In the genomic region with DNA sequence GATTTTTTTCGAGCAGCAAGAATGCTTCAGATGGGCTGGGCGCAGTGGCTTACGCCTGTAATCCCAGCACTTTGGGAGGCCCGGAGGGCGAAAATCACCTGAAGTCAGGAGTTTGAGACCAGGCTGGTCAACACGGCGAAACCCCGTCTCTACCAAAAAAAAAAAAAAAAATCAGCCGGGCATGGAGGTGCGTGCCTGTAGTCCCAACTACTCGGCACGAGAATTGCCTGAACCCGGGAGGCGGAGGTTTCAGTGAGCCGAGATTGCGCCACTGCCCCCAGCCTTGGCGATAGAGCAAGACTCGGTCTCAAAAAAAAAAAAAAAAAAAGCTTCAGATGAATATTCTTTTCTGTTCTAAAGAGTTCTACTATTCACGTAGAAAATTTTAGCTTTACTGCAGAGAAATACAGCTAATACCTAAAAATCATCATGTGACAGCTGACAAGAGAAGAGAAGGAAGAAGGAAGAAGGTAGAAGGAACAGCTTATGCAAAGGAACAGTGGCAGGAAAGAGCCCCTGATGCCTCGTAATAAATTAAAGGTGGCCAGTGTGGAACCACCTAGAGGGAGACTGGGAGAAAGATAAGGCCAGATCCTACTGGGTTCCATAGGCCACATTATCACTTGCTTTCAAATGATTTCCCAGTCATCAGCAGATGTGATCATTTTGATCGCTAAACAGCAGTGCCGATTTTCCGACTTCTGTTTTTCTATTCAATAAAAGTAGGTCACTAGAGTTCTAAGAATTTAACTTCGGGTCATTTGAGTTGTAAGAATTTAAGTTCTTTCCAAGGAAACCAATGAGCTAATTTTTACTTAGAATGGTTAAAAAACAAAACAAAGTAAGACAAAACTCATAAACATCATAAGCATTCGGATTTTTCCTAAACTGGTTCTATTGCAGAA, we compare ENCODE assay signal across 8 cellular contexts. TPM values are rescaled to one million over a fixed set of nuclear protein-coding genes. Genes with fewer than 3 reads are reported as not detected.
DNase-seq lines count a peak whose midpoint lies in the region; ATAC-seq and TF ChIP-seq lines count a peak whose summit lies in the region.

No MANE protein-coding gene starts in this region.

- H3K36me3 Mint-ChIP-seq in WTC11: peaks cover 3% of the 10 kb centered on the region

- H3K27ac Mint-ChIP-seq in WTC11: no peak overlapping the region
- H3K27ac Mint-ChIP-seq in stimulated activated naive CD8-positive, alpha-beta T cell treated with anti-CD3 and anti-CD28 coated beads, Interleukin-15, amount 100 ng/mL, for 72 hours: no peak overlapping the region

- peak overlapping the region; percentile 98 for H3K4me3 Mint-ChIP-seq in WTC11
- peak overlapping the region; percentile 97 to 98 for H3K4me3 Mint-ChIP-seq in stimulated activated naive CD8-positive, alpha-beta T cell treated with anti-CD3 and anti-CD28 coated beads, Interleukin-15, amount 100 ng/mL, for 72 hours

- 61% methylated on average over 25 of the region's 25 CpGs for WGBS in hepatocyte (ENCODE audit: low lambda C conversion rate, missing lambda C conversion rate)

- no peaks in the 10 kb centered on the region for H3K27me3 Mint-ChIP-seq in WTC11 (ENCODE audit: low read depth)
- no peaks in the 10 kb centered on the region for H3K27me3 Mint-ChIP-seq in stimulated activated naive CD8-positive, alpha-beta T cell treated with anti-CD3 and anti-CD28 coated beads, Interleukin-15, amount 100 ng/mL, for 72 hours

- CTCF ChIA-PET in WTC11 (lab: Charles Lee): interaction anchor here (0.6 to 1.4 kb wide), 3 partner anchors 21 to 184 kb away, joined by 3 read pairs; a partner anchor contains a TSS

- no peaks in the 10 kb centered on the region for H3K9me3 ChIP-seq in hepatocyte (ENCODE audit: low read depth)

- peak; percentile 12; the same call in 1 of the 2 replicates for ATAC-seq in WTC11
- ATAC-seq in stimulated activated naive CD8-positive, alpha-beta T cell treated with anti-CD3 and anti-CD28 coated beads, Interleukin-15, amount 100 ng/mL, for 72 hours: no peak

- peak overlapping the region; percentile 63 for H3K4me3 ChIP-seq in hepatocyte

- POLR2A ChIA-PET in WTC11 (lab: Charles Lee): interaction anchor here (0.6 to 0.7 kb wide), 3 partner anchors 13 to 809 kb away, joined by 3 to 4 read pairs (median 3); no protein-coding TSS in a partner anchor

- TF ChIP-seq CTCF in WTC11 (IDR thresholded peaks at IDR 0.05): no peak
- TF ChIP-seq CTCF in hepatocyte (IDR thresholded peaks at IDR 0.05; ENCODE audit: poor library complexity): no peak

- no peak overlapping the region for H2AFZ ChIP-seq in hepatocyte

- H3K9me3 Mint-ChIP-seq in WTC11: peaks cover 3% of the 10 kb centered on the region; the same call in 1 of the 2 replicates
- no peaks in the 10 kb centered on the region for H3K9me3 Mint-ChIP-seq in stimulated activated naive CD8-positive, alpha-beta T cell treated with anti-CD3 and anti-CD28 coated beads, Interleukin-15, amount 100 ng/mL, for 72 hours

- no peaks in the 10 kb centered on the region for H3K9me2 ChIP-seq in hepatocyte (replicated peaks; ENCODE audit: insufficient read depth)

- H3K4me1 Mint-ChIP-seq in WTC11: peaks cover 32% of the 10 kb centered on the region
- peaks cover 44% of the 10 kb centered on the region for H3K4me1 Mint-ChIP-seq in stimulated activated naive CD8-positive, alpha-beta T cell treated with anti-CD3 and anti-CD28 coated beads, Interleukin-15, amount 100 ng/mL, for 72 hours

- no peaks in the 10 kb centered on the region for H4K20me1 ChIP-seq in hepatocyte (ENCODE audit: insufficient read depth, poor library complexity, severe bottlenecking)

- H3K79me2 ChIP-seq in hepatocyte: peaks cover 53% of the 10 kb centered on the region

- H3K36me3 ChIP-seq in hepatocyte (replicated peaks; ENCODE audit: insufficient read depth, low read depth): no peaks in the 10 kb centered on the region

- peaks cover 9% of the 10 kb centered on the region for H3K4me1 ChIP-seq in hepatocyte (ENCODE audit: insufficient read depth)

- peak overlapping the region; percentile 97 for H3K27ac ChIP-seq in hepatocyte

- H3K4me2 ChIP-seq in hepatocyte: peak overlapping the region; percentile 77

- H3K27me3 ChIP-seq in hepatocyte: no peaks in the 10 kb centered on the region

- peak; percentile 1 for DNase-seq in NCI-H82 (lab: John Stamatoyannopoulos, UW)
- no peak for DNase-seq in NCI-H82 treated with DMSO at 0.1 percent for 48 hours (lab: John Stamatoyannopoulos, UW; ENCODE audit: unreplicated experiment)
- DNase-seq in WTC11 (ENCODE audit: low spot score): no peak
- DNase-seq in hepatocyte (ENCODE audit: low spot score): no peak
- no peak for DNase-seq in stimulated activated naive CD8-positive, alpha-beta T cell treated with anti-CD3 and anti-CD28 coated beads, Interleukin-15, amount 100 ng/mL, for 72 hours
- DNase-seq in T-helper 9 cell: no peak
- DNase-seq in activated naive CD4-positive, alpha-beta T cell treated with Interleukin-2 at 50 U/mL for 16 hours: no peak
- no peak for DNase-seq in DMS53 (lab: John Stamatoyannopoulos, UW)

TF ChIP-seq in WTC11, 78 proteins besides CTCF, POLR2A, EP300 and RAD21:
- TF ChIP-seq TCF7 (CRISPR knock-in tag; IDR thresholded peaks at IDR 0.05; ENCODE audit: low read depth): no peak
- no peak for TF ChIP-seq NR3C1 (CRISPR knock-in tag; conservative IDR thresholded peaks at IDR 0.05; ENCODE audit: low read depth)
- TF ChIP-seq, protein P1, sequence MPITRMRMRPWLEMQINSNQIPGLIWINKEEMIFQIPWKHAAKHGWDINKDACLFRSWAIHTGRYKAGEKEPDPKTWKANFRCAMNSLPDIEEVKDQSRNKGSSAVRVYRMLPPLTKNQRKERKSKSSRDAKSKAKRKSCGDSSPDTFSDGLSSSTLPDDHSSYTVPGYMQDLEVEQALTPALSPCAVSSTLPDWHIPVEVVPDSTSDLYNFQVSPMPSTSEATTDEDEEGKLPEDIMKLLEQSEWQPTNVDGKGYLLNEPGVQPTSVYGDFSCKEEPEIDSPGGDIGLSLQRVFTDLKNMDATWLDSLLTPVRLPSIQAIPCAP (CRISPR knock-in tag; IDR thresholded peaks at IDR 0.05): no peak
- no peak for TF ChIP-seq FOXK1 (CRISPR knock-in tag; IDR thresholded peaks at IDR 0.05)
- TF ChIP-seq, protein P2, sequence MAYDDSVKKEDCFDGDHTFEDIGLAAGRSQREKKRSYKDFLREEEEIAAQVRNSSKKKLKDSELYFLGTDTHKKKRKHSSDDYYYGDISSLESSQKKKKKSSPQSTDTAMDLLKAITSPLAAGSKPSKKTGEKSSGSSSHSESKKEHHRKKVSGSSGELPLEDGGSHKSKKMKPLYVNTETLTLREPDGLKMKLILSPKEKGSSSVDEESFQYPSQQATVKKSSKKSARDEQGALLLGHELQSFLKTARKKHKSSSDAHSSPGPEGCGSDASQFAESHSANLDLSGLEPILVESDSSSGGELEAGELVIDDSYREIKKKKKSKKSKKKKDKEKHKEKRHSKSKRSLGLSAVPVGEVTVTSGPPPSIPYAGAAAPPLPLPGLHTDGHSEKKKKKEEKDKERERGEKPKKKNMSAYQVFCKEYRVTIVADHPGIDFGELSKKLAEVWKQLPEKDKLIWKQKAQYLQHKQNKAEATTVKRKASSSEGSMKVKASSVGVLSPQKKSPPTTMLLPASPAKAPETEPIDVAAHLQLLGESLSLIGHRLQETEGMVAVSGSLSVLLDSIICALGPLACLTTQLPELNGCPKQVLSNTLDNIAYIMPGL (CRISPR knock-in tag; IDR thresholded peaks at IDR 0.05): no peak
- TF ChIP-seq, protein P3, sequence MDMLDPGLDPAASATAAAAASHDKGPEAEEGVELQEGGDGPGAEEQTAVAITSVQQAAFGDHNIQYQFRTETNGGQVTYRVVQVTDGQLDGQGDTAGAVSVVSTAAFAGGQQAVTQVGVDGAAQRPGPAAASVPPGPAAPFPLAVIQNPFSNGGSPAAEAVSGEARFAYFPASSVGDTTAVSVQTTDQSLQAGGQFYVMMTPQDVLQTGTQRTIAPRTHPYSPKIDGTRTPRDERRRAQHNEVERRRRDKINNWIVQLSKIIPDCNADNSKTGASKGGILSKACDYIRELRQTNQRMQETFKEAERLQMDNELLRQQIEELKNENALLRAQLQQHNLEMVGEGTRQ (CRISPR knock-in tag; IDR thresholded peaks at IDR 0.05): no peak
- no peak for TF ChIP-seq TEAD1 (CRISPR knock-in tag; IDR thresholded peaks at IDR 0.05)
- TF ChIP-seq GTF2I (CRISPR knock-in tag; conservative IDR thresholded peaks at IDR 0.05): no peak
- TF ChIP-seq NFE2L1 (CRISPR knock-in tag; IDR thresholded peaks at IDR 0.05): no peak
- TF ChIP-seq, protein P4, sequence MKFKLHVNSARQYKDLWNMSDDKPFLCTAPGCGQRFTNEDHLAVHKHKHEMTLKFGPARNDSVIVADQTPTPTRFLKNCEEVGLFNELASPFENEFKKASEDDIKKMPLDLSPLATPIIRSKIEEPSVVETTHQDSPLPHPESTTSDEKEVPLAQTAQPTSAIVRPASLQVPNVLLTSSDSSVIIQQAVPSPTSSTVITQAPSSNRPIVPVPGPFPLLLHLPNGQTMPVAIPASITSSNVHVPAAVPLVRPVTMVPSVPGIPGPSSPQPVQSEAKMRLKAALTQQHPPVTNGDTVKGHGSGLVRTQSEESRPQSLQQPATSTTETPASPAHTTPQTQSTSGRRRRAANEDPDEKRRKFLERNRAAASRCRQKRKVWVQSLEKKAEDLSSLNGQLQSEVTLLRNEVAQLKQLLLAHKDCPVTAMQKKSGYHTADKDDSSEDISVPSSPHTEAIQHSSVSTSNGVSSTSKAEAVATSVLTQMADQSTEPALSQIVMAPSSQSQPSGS (CRISPR knock-in tag; IDR thresholded peaks at IDR 0.05; ENCODE audit: borderline replicate concordance, low read depth): no peak
- TF ChIP-seq ZBTB21 (CRISPR knock-in tag; IDR thresholded peaks at IDR 0.05; ENCODE audit: borderline replicate concordance): no peak
- TF ChIP-seq TEAD4 (CRISPR knock-in tag; IDR thresholded peaks at IDR 0.05): no peak
- TF ChIP-seq RORB (CRISPR knock-in tag; IDR thresholded peaks at IDR 0.05): no peak
- TF ChIP-seq, protein P5, sequence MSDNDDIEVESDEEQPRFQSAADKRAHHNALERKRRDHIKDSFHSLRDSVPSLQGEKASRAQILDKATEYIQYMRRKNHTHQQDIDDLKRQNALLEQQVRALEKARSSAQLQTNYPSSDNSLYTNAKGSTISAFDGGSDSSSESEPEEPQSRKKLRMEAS (CRISPR knock-in tag; IDR thresholded peaks at IDR 0.05): no peak

RNA-seq across cellular contexts. Expression of a gene that starts 1.5 kb away (rescaled TPM):
- total RNA-seq in WTC11 (2021) (36.0 to 42.3 TPM (median 39.3 TPM) in 3 replicates), hepatocyte (125 and 133 TPM in 2 replicates)
- polyA plus RNA-seq in hepatocyte: 82.7 TPM in 2 replicates
